Comparison of ENCODE assay signal across 12 cellular contexts in genomic region chr11:45919806-45920530, GRCh38. TPM values are rescaled to one million over a fixed set of nuclear protein-coding genes. Genes with fewer than 3 reads are reported as not detected.
DNase-seq lines count a peak whose midpoint lies in the region; ATAC-seq and TF ChIP-seq lines count a peak whose summit lies in the region.
"Had no signal": no experiment of that assay in that cellular context is flagged by ENCODE, and none has a peak within 500 bp of the region (broad histone marks: within the 10 kb centered on the region; RNA-seq: fewer than 3 reads in every experiment).

No MANE protein-coding gene starts in this region.

- peaks cover 11% of the 10 kb centered on the region for H3K36me3 ChIP-seq in CD8-positive, alpha-beta memory T cell (ENCODE audit: insufficient read depth, low read length)
- H3K36me3 ChIP-seq in endodermal cell (ENCODE audit: control insufficient read depth, insufficient read depth, low read length) (peaks cover 7% of the 10 kb centered on the region), osteoblast (ENCODE audit: insufficient read depth, low read length) (peaks cover 3% of the 10 kb centered on the region)

- peak overlapping the region; percentile 92 to 98 (median 96) for H3K4me3 Mint-ChIP-seq in CD8-positive, alpha-beta memory T cell
- H3K4me3 Mint-ChIP-seq in endodermal cell = peak overlapping the region; percentile 22

- no peak overlapping the region for H3K4me2 ChIP-seq in osteoblast (ENCODE audit: insufficient read depth, low read length)

- no peaks in the 10 kb centered on the region for H3K27me3 ChIP-seq in CD8-positive, alpha-beta memory T cell (ENCODE audit: insufficient read depth, low read length, poor library complexity, severe bottlenecking)
- H3K27me3 ChIP-seq in endodermal cell (ENCODE audit: control insufficient read depth, insufficient read depth, low read length, poor library complexity, severe bottlenecking) = peaks cover 35% of the 10 kb centered on the region
- H3K27me3 ChIP-seq in osteoblast (ENCODE audit: insufficient read depth, low read length) = peaks cover 39% of the 10 kb centered on the region

- TF ChIP-seq CTCF in endodermal cell (conservative IDR thresholded peaks at IDR 0.05) (no peak), osteoblast (IDR thresholded peaks at IDR 0.05; ENCODE audit: extremely low read depth, low read depth, low read length) (no peak)

- no peak for DNase-seq in CD8-positive, alpha-beta memory T cell
- peak; percentile 27 for DNase-seq in NCI-H82 treated with DMSO at 0.1 percent for 48 hours (lab: John Stamatoyannopoulos, UW; ENCODE audit: unreplicated experiment)
- peak; percentile 73 for DNase-seq in endodermal cell
- DNase-seq in osteoblast (ENCODE audit: insufficient read length, low spot score, missing footprints) = peak; percentile 69
- DNase-seq in NCI-H345 treated with DMSO at 0.1 percent for 48 hours (lab: John Stamatoyannopoulos, UW; ENCODE audit: unreplicated experiment) = no peak
- DNase-seq: dermis blood vessel endothelial cell, NCI-H1105 treated with DMSO at 0.1 percent for 48 hours, upper lobe of left lung had no signal

- no peak overlapping the region for H3K4me3 ChIP-seq in CD8-positive, alpha-beta memory T cell (ENCODE audit: low read length)
- H3K4me3 ChIP-seq in endodermal cell (ENCODE audit: low read length) (no peak overlapping the region), osteoblast (ENCODE audit: insufficient read depth, low read length) (no peak overlapping the region)
- H3K4me3 ChIP-seq: lung, upper lobe of left lung had no signal

- 80 to 84% methylated on average over 12 to 13 of the region's 13 CpGs for WGBS in endodermal cell (ENCODE audit: insufficient coverage in 1 of 2, insufficient read length in 1 of 2), 2 experiments

- ATAC-seq in HG03039 (IDR thresholded peaks at IDR 0.05; ENCODE audit: unreplicated experiment) = no peak
- ATAC-seq in esophagus mucosa = no peak

- H3K27ac ChIP-seq in CD8-positive, alpha-beta memory T cell (ENCODE audit: low read depth, low read length) = no peak overlapping the region
- H3K27ac ChIP-seq in endodermal cell (ENCODE audit: low read depth, low read length) (peak overlapping the region; percentile 44), osteoblast (ENCODE audit: low read depth, low read length) (no peak overlapping the region)

- H3K4me1 ChIP-seq in CD8-positive, alpha-beta memory T cell (ENCODE audit: insufficient read depth, low read length) = peaks cover 29% of the 10 kb centered on the region
- H3K4me1 ChIP-seq in endodermal cell (ENCODE audit: control insufficient read depth, insufficient read depth, low read length) (peaks cover 2% of the 10 kb centered on the region), osteoblast (ENCODE audit: insufficient read depth, low read length) (peaks cover 11% of the 10 kb centered on the region)

- CTCF ChIA-PET in CD8-positive, alpha-beta memory T cell (lab: Charles Lee) = no interaction called here

- no peaks in the 10 kb centered on the region for H3K9me3 ChIP-seq in CD8-positive, alpha-beta memory T cell (ENCODE audit: low read length)
- H3K9me3 ChIP-seq in endodermal cell (ENCODE audit: control insufficient read depth, low read length) (no peaks in the 10 kb centered on the region), osteoblast (ENCODE audit: low read depth, low read length) (no peaks in the 10 kb centered on the region)
- H3K9me3 ChIP-seq: upper lobe of left lung had no signal

- peaks cover 57 to 81% (median 66%) of the 10 kb centered on the region in 3 donors for H3K4me1 Mint-ChIP-seq in CD8-positive, alpha-beta memory T cell
- H3K4me1 Mint-ChIP-seq in endodermal cell = peaks cover 25% of the 10 kb centered on the region

- H3K36me3 Mint-ChIP-seq in CD8-positive, alpha-beta memory T cell = peaks cover 0 to 30% (median 0%) of the 10 kb centered on the region in 3 donors
- H3K36me3 Mint-ChIP-seq in endodermal cell (ENCODE audit: low read depth) = peaks cover 12% of the 10 kb centered on the region

- peaks cover 0 to 10% of the 10 kb centered on the region in 2 donors for H3K27me3 Mint-ChIP-seq in CD8-positive, alpha-beta memory T cell
- H3K27me3 Mint-ChIP-seq in endodermal cell (ENCODE audit: insufficient read depth) = peaks cover 21% of the 10 kb centered on the region

- H3K9me3 Mint-ChIP-seq in CD8-positive, alpha-beta memory T cell = no peaks in the 10 kb centered on the region
- no peaks in the 10 kb centered on the region for H3K9me3 Mint-ChIP-seq in endodermal cell
- H3K9me3 Mint-ChIP-seq: activated naive CD4-positive, alpha-beta T cell treated with anti-CD3 and anti-CD28 coated beads, Interleukin-2, amount 50 U/mL, for 24 hours had no signal

- H3K79me2 ChIP-seq in osteoblast (ENCODE audit: insufficient read depth, low read length) = peaks cover 20% of the 10 kb centered on the region

- H2AFZ ChIP-seq in osteoblast (ENCODE audit: low read length) = no peak overlapping the region

- H3K27ac Mint-ChIP-seq in CD8-positive, alpha-beta memory T cell = peak overlapping the region in 5 of 8 donors; percentile 73 to 99 (median 88)
- peak overlapping the region; percentile 91 for H3K27ac Mint-ChIP-seq in endodermal cell
- H3K27ac Mint-ChIP-seq: activated naive CD4-positive, alpha-beta T cell treated with anti-CD3 and anti-CD28 coated beads, Interleukin-2, amount 50 U/mL, for 24 hours had no signal

- no peak overlapping the region for H3K9ac ChIP-seq in endodermal cell (ENCODE audit: extremely low read depth, low read length, poor library complexity, severe bottlenecking)

- POLR2A ChIA-PET in CD8-positive, alpha-beta memory T cell (lab: Charles Lee) = no interaction called here

- peaks cover 7% of the 10 kb centered on the region for H4K20me1 ChIP-seq in osteoblast (ENCODE audit: insufficient read depth, low read length)

RNA-seq across cellular contexts. Expression of gene PEX16, which starts 2.3 kb away (rescaled TPM):
- total RNA-seq in CD8-positive, alpha-beta memory T cell = 10 to 100 TPM; 35.1 to 43.2 TPM
- polyA plus RNA-seq in CD8-positive, alpha-beta memory T cell = 63.4 TPM
- total RNA-seq in endodermal cell = 10 to 100 TPM; 32.2 to 37.8 TPM
- 22.9 TPM for polyA plus RNA-seq in endodermal cell (2013, experiment 1 of 2)
- polyA plus RNA-seq in endodermal cell (2013, experiment 2 of 2) = 18.8 TPM
- 27.4 and 28.6 TPM in 2 replicates for total RNA-seq in osteoblast
- 22.6 TPM for total RNA-seq in esophagus mucosa

RNA-seq across cellular contexts. Expression of gene LARGE2, which starts 2.5 kb away (rescaled TPM):
- 1 to 10 TPM; 2.6 to 3.2 TPM for total RNA-seq in CD8-positive, alpha-beta memory T cell
- 14.4 TPM for polyA plus RNA-seq in CD8-positive, alpha-beta memory T cell
- total RNA-seq in endodermal cell (10 to 100 TPM; 28.5 to 35.2 TPM), osteoblast (not detected in 2 replicates), esophagus mucosa (30.4 TPM)
- 15.0 TPM for polyA plus RNA-seq in endodermal cell (2013, experiment 1 of 2)
- 6.5 TPM for polyA plus RNA-seq in endodermal cell (2013, experiment 2 of 2)
- total RNA-seq: dermis blood vessel endothelial cell had no signal

RNA-seq across cellular contexts. Expression of gene FREY1, which starts 12.9 kb away (rescaled TPM):
- 1 to 10 TPM; 1.1 to 2.0 TPM for total RNA-seq in CD8-positive, alpha-beta memory T cell
- polyA plus RNA-seq in CD8-positive, alpha-beta memory T cell = 0.43 TPM
- total RNA-seq in endodermal cell (1 to 10 TPM; 1.1 to 1.5 TPM), osteoblast (0.88 and 1.8 TPM in 2 replicates), esophagus mucosa (0.56 TPM)
- 1.2 TPM for polyA plus RNA-seq in endodermal cell (2013, experiment 1 of 2)
- polyA plus RNA-seq in endodermal cell (2013, experiment 2 of 2) = not detected

RNA-seq across cellular contexts. Expression of gene MAPK8IP1, which starts 34.5 kb away (rescaled TPM):
- 1 to 10 TPM in 1 of 2 experiments, under 1 TPM in 1; 0.98 to 1.1 TPM for total RNA-seq in CD8-positive, alpha-beta memory T cell
- polyA plus RNA-seq in CD8-positive, alpha-beta memory T cell = 0.23 TPM
- 10 to 100 TPM; 11.2 to 12.8 TPM for total RNA-seq in endodermal cell
- polyA plus RNA-seq in endodermal cell (2013, experiment 1 of 2) = 23.9 TPM
- 18.4 TPM for polyA plus RNA-seq in endodermal cell (2013, experiment 2 of 2)
- total RNA-seq in osteoblast = 8.0 and 9.7 TPM in 2 replicates
- 1.1 TPM for total RNA-seq in esophagus mucosa

Comparison
In these comparisons a context has a peak if more than half of its experiments do, and no peak if none do; other contexts are left out.
1. DNase-seq: peak in NCI-H82 treated with DMSO at 0.1 percent for 48 hours (single experiment), endodermal cell (single experiment) and osteoblast (single experiment); none in CD8-positive, alpha-beta memory T cell (0 of 5) and NCI-H345 treated with DMSO at 0.1 percent for 48 hours (single experiment).